In genomic region chr22:23088199-23088604, GRCh38 we compare ENCODE assay signal across 1 cellular context.
TF ChIP-seq lines count a peak whose summit lies in the region.

No MANE protein-coding gene starts in this region.

TF ChIP-seq in HepG2, 621 proteins besides CTCF, POLR2A, EP300 and RAD21 (continues in another document):
- TF ChIP-seq, protein P1, sequence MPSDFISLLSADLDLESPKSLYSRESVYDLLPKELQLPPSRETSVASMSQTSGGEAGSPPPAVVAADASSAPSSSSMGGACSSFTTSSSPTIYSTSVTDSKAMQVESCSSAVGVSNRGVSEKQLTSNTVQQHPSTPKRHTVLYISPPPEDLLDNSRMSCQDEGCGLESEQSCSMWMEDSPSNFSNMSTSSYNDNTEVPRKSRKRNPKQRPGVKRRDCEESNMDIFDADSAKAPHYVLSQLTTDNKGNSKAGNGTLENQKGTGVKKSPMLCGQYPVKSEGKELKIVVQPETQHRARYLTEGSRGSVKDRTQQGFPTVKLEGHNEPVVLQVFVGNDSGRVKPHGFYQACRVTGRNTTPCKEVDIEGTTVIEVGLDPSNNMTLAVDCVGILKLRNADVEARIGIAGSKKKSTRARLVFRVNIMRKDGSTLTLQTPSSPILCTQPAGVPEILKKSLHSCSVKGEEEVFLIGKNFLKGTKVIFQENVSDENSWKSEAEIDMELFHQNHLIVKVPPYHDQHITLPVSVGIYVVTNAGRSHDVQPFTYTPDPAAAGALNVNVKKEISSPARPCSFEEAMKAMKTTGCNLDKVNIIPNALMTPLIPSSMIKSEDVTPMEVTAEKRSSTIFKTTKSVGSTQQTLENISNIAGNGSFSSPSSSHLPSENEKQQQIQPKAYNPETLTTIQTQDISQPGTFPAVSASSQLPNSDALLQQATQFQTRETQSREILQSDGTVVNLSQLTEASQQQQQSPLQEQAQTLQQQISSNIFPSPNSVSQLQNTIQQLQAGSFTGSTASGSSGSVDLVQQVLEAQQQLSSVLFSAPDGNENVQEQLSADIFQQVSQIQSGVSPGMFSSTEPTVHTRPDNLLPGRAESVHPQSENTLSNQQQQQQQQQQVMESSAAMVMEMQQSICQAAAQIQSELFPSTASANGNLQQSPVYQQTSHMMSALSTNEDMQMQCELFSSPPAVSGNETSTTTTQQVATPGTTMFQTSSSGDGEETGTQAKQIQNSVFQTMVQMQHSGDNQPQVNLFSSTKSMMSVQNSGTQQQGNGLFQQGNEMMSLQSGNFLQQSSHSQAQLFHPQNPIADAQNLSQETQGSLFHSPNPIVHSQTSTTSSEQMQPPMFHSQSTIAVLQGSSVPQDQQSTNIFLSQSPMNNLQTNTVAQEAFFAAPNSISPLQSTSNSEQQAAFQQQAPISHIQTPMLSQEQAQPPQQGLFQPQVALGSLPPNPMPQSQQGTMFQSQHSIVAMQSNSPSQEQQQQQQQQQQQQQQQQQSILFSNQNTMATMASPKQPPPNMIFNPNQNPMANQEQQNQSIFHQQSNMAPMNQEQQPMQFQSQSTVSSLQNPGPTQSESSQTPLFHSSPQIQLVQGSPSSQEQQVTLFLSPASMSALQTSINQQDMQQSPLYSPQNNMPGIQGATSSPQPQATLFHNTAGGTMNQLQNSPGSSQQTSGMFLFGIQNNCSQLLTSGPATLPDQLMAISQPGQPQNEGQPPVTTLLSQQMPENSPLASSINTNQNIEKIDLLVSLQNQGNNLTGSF (CRISPR knock-in tag; IDR thresholded peaks at IDR 0.05): no peak
- no peak for TF ChIP-seq ERF (CRISPR knock-in tag; IDR thresholded peaks at IDR 0.05)
- no peak for TF ChIP-seq FOSL1 (CRISPR knock-in tag; IDR thresholded peaks at IDR 0.05; ENCODE audit: borderline replicate concordance)
- no peak for TF ChIP-seq SRSF4 (IDR thresholded peaks at IDR 0.05; ENCODE audit: low read depth, low read length, poor library complexity, severe bottlenecking)
- TF ChIP-seq ZNF224 (CRISPR knock-in tag; IDR thresholded peaks at IDR 0.05): no peak
- no peak for TF ChIP-seq REL (CRISPR knock-in tag; conservative IDR thresholded peaks at IDR 0.05)
- no peak for TF ChIP-seq HNF4G (IDR thresholded peaks at IDR 0.05; ENCODE audit: borderline replicate concordance, low read depth, low read length)
- no peak for TF ChIP-seq HNF4G (CRISPR knock-in tag; IDR thresholded peaks at IDR 0.05; ENCODE audit: borderline replicate concordance, low read depth)
- TF ChIP-seq, protein P2, sequence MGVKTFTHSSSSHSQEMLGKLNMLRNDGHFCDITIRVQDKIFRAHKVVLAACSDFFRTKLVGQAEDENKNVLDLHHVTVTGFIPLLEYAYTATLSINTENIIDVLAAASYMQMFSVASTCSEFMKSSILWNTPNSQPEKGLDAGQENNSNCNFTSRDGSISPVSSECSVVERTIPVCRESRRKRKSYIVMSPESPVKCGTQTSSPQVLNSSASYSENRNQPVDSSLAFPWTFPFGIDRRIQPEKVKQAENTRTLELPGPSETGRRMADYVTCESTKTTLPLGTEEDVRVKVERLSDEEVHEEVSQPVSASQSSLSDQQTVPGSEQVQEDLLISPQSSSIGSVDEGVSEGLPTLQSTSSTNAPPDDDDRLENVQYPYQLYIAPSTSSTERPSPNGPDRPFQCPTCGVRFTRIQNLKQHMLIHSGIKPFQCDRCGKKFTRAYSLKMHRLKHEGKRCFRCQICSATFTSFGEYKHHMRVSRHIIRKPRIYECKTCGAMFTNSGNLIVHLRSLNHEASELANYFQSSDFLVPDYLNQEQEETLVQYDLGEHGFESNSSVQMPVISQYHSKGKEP (CRISPR knock-in tag; IDR thresholded peaks at IDR 0.05): no peak
- no peak for TF ChIP-seq MXD1 (CRISPR knock-in tag; IDR thresholded peaks at IDR 0.05)
- TF ChIP-seq HDAC6 (IDR thresholded peaks at IDR 0.05; ENCODE audit: low read depth, low read length): no peak
- no peak for TF ChIP-seq ATRX (CRISPR knock-in tag; IDR thresholded peaks at IDR 0.05; ENCODE audit: borderline replicate concordance)
- TF ChIP-seq, protein P3, sequence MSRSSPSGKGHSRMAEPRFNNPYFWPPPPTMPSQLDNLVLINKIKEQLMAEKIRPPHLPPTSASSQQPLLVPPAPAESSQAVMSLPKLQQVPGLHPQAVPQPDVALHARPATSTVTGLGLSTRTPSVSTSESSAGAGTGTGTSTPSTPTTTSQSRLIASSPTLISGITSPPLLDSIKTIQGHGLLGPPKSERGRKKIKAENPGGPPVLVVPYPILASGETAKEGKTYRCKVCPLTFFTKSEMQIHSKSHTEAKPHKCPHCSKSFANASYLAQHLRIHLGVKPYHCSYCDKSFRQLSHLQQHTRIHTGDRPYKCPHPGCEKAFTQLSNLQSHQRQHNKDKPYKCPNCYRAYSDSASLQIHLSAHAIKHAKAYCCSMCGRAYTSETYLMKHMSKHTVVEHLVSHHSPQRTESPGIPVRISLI (CRISPR knock-in tag; IDR thresholded peaks at IDR 0.05; ENCODE audit: borderline replicate concordance): no peak
- no peak for TF ChIP-seq ZNF841 (CRISPR knock-in tag; IDR thresholded peaks at IDR 0.05; ENCODE audit: borderline replicate concordance)
- TF ChIP-seq, protein P4, sequence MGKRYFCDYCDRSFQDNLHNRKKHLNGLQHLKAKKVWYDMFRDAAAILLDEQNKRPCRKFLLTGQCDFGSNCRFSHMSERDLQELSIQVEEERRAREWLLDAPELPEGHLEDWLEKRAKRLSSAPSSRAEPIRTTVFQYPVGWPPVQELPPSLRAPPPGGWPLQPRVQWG (CRISPR knock-in tag; IDR thresholded peaks at IDR 0.05; ENCODE audit: borderline replicate concordance, low read depth): no peak
- TF ChIP-seq ZNF737 (CRISPR knock-in tag; IDR thresholded peaks at IDR 0.05; ENCODE audit: borderline replicate concordance): no peak
- no peak for TF ChIP-seq ZNF496 (CRISPR knock-in tag; IDR thresholded peaks at IDR 0.05; ENCODE audit: insufficient replicate concordance)
- no peak for TF ChIP-seq KLF6 (CRISPR knock-in tag; IDR thresholded peaks at IDR 0.05)
- TF ChIP-seq ONECUT2 (CRISPR knock-in tag; IDR thresholded peaks at IDR 0.05): no peak
- TF ChIP-seq BORCS8-MEF2B (CRISPR knock-in tag; IDR thresholded peaks at IDR 0.05): no peak
- TF ChIP-seq JUND (CRISPR knock-in tag; IDR thresholded peaks at IDR 0.05): no peak
- no peak for TF ChIP-seq SMARCC2 (IDR thresholded peaks at IDR 0.05)
- no peak for TF ChIP-seq ELK4 (CRISPR knock-in tag; IDR thresholded peaks at IDR 0.05; ENCODE audit: borderline replicate concordance)
- TF ChIP-seq TRIM24 (CRISPR knock-in tag; IDR thresholded peaks at IDR 0.05): no peak
- no peak for TF ChIP-seq KLF12 (CRISPR knock-in tag; IDR thresholded peaks at IDR 0.05; ENCODE audit: borderline replicate concordance)
- no peak for TF ChIP-seq REPIN1 (CRISPR knock-in tag; IDR thresholded peaks at IDR 0.05; ENCODE audit: borderline replicate concordance, low read depth)
- no peak for TF ChIP-seq ARID3A (IDR thresholded peaks at IDR 0.05; ENCODE audit: low read depth, low read length)
- TF ChIP-seq HNRNPL (IDR thresholded peaks at IDR 0.05; ENCODE audit: low read depth, low read length): peak; percentile 86
- no peak for TF ChIP-seq ZNF563 (CRISPR knock-in tag; IDR thresholded peaks at IDR 0.05)
- TF ChIP-seq, protein P5, sequence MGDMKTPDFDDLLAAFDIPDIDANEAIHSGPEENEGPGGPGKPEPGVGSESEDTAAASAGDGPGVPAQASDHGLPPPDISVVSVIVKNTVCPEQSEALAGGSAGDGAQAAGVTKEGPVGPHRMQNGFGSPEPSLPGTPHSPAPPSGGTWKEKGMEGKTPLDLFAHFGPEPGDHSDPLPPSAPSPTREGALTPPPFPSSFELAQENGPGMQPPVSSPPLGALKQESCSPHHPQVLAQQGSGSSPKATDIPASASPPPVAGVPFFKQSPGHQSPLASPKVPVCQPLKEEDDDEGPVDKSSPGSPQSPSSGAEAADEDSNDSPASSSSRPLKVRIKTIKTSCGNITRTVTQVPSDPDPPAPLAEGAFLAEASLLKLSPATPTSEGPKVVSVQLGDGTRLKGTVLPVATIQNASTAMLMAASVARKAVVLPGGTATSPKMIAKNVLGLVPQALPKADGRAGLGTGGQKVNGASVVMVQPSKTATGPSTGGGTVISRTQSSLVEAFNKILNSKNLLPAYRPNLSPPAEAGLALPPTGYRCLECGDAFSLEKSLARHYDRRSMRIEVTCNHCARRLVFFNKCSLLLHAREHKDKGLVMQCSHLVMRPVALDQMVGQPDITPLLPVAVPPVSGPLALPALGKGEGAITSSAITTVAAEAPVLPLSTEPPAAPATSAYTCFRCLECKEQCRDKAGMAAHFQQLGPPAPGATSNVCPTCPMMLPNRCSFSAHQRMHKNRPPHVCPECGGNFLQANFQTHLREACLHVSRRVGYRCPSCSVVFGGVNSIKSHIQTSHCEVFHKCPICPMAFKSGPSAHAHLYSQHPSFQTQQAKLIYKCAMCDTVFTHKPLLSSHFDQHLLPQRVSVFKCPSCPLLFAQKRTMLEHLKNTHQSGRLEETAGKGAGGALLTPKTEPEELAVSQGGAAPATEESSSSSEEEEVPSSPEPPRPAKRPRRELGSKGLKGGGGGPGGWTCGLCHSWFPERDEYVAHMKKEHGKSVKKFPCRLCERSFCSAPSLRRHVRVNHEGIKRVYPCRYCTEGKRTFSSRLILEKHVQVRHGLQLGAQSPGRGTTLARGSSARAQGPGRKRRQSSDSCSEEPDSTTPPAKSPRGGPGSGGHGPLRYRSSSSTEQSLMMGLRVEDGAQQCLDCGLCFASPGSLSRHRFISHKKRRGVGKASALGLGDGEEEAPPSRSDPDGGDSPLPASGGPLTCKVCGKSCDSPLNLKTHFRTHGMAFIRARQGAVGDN (CRISPR knock-in tag; IDR thresholded peaks at IDR 0.05): peak; percentile 43
- no peak for TF ChIP-seq ZSCAN9 (CRISPR knock-in tag; IDR thresholded peaks at IDR 0.05; ENCODE audit: borderline replicate concordance)
- no peak for TF ChIP-seq SMC3 (IDR thresholded peaks at IDR 0.05; ENCODE audit: low read length)
- no peak for TF ChIP-seq ZBTB14 (CRISPR knock-in tag; IDR thresholded peaks at IDR 0.05)
- TF ChIP-seq ZNF773 (CRISPR knock-in tag; IDR thresholded peaks at IDR 0.05; ENCODE audit: borderline replicate concordance): no peak
- TF ChIP-seq FOSL2 (CRISPR knock-in tag; IDR thresholded peaks at IDR 0.05): peak; percentile 77
- TF ChIP-seq ZNF710 (CRISPR knock-in tag; IDR thresholded peaks at IDR 0.05; ENCODE audit: borderline replicate concordance): no peak
- no peak for TF ChIP-seq ISX (CRISPR knock-in tag; conservative IDR thresholded peaks at IDR 0.05)
- TF ChIP-seq ZKSCAN8 (CRISPR knock-in tag; IDR thresholded peaks at IDR 0.05; ENCODE audit: borderline replicate concordance): no peak
- TF ChIP-seq, protein P6, sequence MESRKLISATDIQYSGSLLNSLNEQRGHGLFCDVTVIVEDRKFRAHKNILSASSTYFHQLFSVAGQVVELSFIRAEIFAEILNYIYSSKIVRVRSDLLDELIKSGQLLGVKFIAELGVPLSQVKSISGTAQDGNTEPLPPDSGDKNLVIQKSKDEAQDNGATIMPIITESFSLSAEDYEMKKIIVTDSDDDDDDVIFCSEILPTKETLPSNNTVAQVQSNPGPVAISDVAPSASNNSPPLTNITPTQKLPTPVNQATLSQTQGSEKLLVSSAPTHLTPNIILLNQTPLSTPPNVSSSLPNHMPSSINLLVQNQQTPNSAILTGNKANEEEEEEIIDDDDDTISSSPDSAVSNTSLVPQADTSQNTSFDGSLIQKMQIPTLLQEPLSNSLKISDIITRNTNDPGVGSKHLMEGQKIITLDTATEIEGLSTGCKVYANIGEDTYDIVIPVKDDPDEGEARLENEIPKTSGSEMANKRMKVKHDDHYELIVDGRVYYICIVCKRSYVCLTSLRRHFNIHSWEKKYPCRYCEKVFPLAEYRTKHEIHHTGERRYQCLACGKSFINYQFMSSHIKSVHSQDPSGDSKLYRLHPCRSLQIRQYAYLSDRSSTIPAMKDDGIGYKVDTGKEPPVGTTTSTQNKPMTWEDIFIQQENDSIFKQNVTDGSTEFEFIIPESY (CRISPR knock-in tag; IDR thresholded peaks at IDR 0.05): peak; percentile 93
